Comparison of ENCODE assay signal across 8 cellular contexts in genomic region chr7:83468251-83468739, GRCh38.
DNase-seq lines count a peak whose midpoint lies in the region; ATAC-seq and TF ChIP-seq lines count a peak whose summit lies in the region.

No MANE protein-coding gene starts in this region.

- H2AFZ ChIP-seq in ACC112 (ENCODE audit: low read length, unreplicated experiment): no peak overlapping the region

- H3K27me3 ChIP-seq in ACC112 (ENCODE audit: insufficient read depth, low read length) (no peaks in the 10 kb centered on the region), left ventricle myocardium inferior (ENCODE audit: low read depth) (no peaks in the 10 kb centered on the region)

- H3K4me3 ChIP-seq in ACC112 (ENCODE audit: low read depth, low read length) (peak overlapping the region; percentile 41), left ventricle myocardium inferior (no peak overlapping the region), skeletal muscle cell (ENCODE audit: low read depth, low read length) (no peak overlapping the region)

- H3K79me2 ChIP-seq in ACC112 (ENCODE audit: control insufficient read depth, insufficient read depth, low read length, unreplicated experiment): no peaks in the 10 kb centered on the region

- no peaks in the 10 kb centered on the region for H3K27me3 Mint-ChIP-seq in WTC11 (ENCODE audit: low read depth)

- H3K4me3 Mint-ChIP-seq in WTC11: peak overlapping the region; percentile 16; the same call in 1 of the 2 replicates

- peak overlapping the region; percentile 89 for H3K27ac Mint-ChIP-seq in WTC11

- TF ChIP-seq CTCF in GM13977 (IDR thresholded peaks at IDR 0.05; ENCODE audit: extremely low read depth, insufficient read depth, missing control alignments) (no peak), WTC11 (IDR thresholded peaks at IDR 0.05) (no peak), left ventricle myocardium inferior (IDR thresholded peaks at IDR 0.05; ENCODE audit: borderline replicate concordance) (no peak)

- intact Hi-C loops in left ventricle myocardium inferior (cut with micrococcal nuclease): no loop called here

- CTCF ChIA-PET in WTC11 (lab: Charles Lee): interaction anchor here (1.2 kb wide), 2 partner anchors 56 to 142 kb away, joined by 3 read pairs; no protein-coding TSS in a partner anchor

- in situ Hi-C loops in GM13977 (cut with MboI; ENCODE audit: low pct_unique_long_range_greater_than_20kb, low sequenced_read_pairs, unreplicated experiment): no loop called here

- peak; percentile 92 for ATAC-seq in HG02885 (IDR thresholded peaks at IDR 0.05; ENCODE audit: poor library complexity, unreplicated experiment)
- ATAC-seq in WTC11: peak; percentile 68

- H3K4me1 Mint-ChIP-seq in WTC11: peaks cover 62% of the 10 kb centered on the region

- peak; percentile 33 for DNase-seq in GM13977 (ENCODE audit: low spot score)
- DNase-seq in NCI-H1048 (lab: John Stamatoyannopoulos, UW): peak; percentile 51
- DNase-seq in WTC11 (ENCODE audit: low spot score): peak; percentile 56
- DNase-seq in left ventricle myocardium inferior: peak; percentile 51
- peak; percentile 95 for DNase-seq in skeletal muscle cell (ENCODE audit: low read depth)
- DNase-seq in NCI-H524 (lab: John Stamatoyannopoulos, UW): no peak

- H3K9me3 Mint-ChIP-seq in WTC11: no peaks in the 10 kb centered on the region

- peaks cover 15% of the 10 kb centered on the region for H3K4me1 ChIP-seq in ACC112 (ENCODE audit: control insufficient read depth, insufficient read depth, low read length, unreplicated experiment)
- H3K4me1 ChIP-seq in left ventricle myocardium inferior: peaks cover 4% of the 10 kb centered on the region

- H3K36me3 Mint-ChIP-seq in WTC11: peaks cover 29% of the 10 kb centered on the region

- H3K36me3 ChIP-seq in ACC112 (ENCODE audit: insufficient read depth, low read length) (no peaks in the 10 kb centered on the region), left ventricle myocardium inferior (no peaks in the 10 kb centered on the region)

- no peaks in the 10 kb centered on the region for H3K9me3 ChIP-seq in left ventricle myocardium inferior (replicated peaks)

- H3K27ac ChIP-seq in ACC112 (ENCODE audit: low read depth, low read length): peak overlapping the region; percentile 84
- no peak overlapping the region for H3K27ac ChIP-seq in left ventricle myocardium inferior (replicated peaks)

- POLR2A ChIA-PET in WTC11 (lab: Charles Lee): interaction anchor here (0.5 to 2.0 kb wide), 3 partner anchors 14 to 158 kb away, joined by 3 to 12 read pairs (median 3); no protein-coding TSS in a partner anchor

TF ChIP-seq in WTC11, 78 proteins besides CTCF, POLR2A, EP300 and RAD21 (continues in another document):
- TF ChIP-seq SP1 (CRISPR knock-in tag; conservative IDR thresholded peaks at IDR 0.05) (0 out of 2 replicates have a peak, but pooled peaks have one; percentile 17), IRF2 (CRISPR knock-in tag; IDR thresholded peaks at IDR 0.05; ENCODE audit: borderline replicate concordance, low read depth) (no peak), ZSCAN18 (CRISPR knock-in tag; IDR thresholded peaks at IDR 0.05) (no peak), AR (CRISPR knock-in tag; IDR thresholded peaks at IDR 0.05) (peak; percentile 78; the same call in 1 of the 2 replicates), MYBL2 (CRISPR knock-in tag; IDR thresholded peaks at IDR 0.05) (no peak), GABPB1 (CRISPR knock-in tag; IDR thresholded peaks at IDR 0.05) (no peak), ZNF671 (CRISPR knock-in tag; IDR thresholded peaks at IDR 0.05) (0 out of 2 replicates have a peak, but pooled peaks have one; percentile 19), EMX1 (CRISPR knock-in tag; IDR thresholded peaks at IDR 0.05) (peak; percentile 40; the same call in 1 of the 2 replicates), SMAD3 (CRISPR knock-in tag; IDR thresholded peaks at IDR 0.05; ENCODE audit: borderline replicate concordance) (no peak), USF2 (CRISPR knock-in tag; IDR thresholded peaks at IDR 0.05) (no peak), ZNF138 (CRISPR knock-in tag; conservative IDR thresholded peaks at IDR 0.05) (no peak), NFE2L1 (CRISPR knock-in tag; IDR thresholded peaks at IDR 0.05) (peak; percentile 96), TEAD4 (CRISPR knock-in tag; IDR thresholded peaks at IDR 0.05) (peak; percentile 68; the same call in 1 of the 2 replicates)
- TF ChIP-seq, protein P1, sequence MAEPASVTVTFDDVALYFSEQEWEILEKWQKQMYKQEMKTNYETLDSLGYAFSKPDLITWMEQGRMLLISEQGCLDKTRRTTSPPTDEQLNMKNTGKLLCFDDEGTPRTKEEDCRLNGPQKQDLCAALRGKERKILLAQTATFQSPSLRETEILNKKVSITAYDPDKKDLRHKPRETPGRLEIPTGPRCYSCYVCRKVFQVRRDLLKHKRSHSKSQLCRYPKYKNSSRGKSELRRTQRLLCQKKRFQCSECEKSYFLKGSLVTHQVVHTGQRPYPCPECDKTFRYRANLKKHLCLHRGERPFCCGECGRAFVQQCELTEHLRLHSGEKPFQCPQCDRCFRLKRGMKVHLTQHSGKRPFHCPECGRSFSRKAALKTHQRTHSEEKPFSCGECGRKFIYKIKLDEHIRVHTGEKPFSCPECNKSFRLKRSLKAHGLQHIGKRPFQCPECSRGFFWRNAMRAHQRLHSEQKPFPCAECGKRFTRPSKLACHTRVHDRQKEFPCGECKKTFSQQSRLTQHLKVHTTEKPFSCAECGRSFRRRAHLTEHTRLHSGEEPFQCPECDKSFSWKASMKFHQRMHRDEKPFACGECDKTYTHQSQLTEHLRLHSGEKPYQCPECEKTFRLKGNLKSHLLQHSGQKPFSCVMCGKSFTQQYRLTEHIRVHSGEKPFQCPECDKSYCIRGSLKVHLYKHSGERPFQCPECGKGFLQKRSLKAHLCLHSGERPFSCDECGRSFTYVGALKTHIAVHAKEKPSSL (CRISPR knock-in tag; conservative IDR thresholded peaks at IDR 0.05): peak; percentile 67

Comparison
In these comparisons a context has a peak if more than half of its experiments do, and no peak if none do; other contexts are left out.
1. DNase-seq: peak in GM13977 (single experiment), NCI-H1048 (single experiment), WTC11 (single experiment), left ventricle myocardium inferior (single experiment) and skeletal muscle cell (single experiment); none in NCI-H524 (0 of 2).